In the genomic region with DNA sequence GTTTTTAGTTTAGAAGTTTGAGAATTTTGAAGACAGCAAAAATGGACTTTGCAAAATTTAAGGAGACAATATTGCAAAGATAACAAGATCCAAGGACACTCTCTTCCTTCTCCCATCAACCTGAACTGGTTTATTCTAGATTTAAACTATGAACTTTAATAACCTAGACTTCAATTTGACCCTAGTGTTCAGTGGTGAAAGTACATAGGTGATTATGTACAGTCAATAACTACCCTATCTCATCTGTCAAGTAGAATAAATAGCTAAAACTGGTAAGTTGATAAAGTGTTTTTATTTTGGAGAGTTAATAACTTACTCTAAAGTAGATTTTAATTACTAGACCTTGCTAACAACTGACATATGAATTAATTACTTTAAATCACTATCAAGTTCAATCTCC, we compare ENCODE assay signal across 17 cellular contexts. TPM values are rescaled to one million over a fixed set of nuclear protein-coding genes. Genes with fewer than 3 reads are reported as not detected.
DNase-seq lines count a peak whose midpoint lies in the region; ATAC-seq and TF ChIP-seq lines count a peak whose summit lies in the region.
"Had no signal": no experiment of that assay in that cellular context is flagged by ENCODE, and none has a peak within 500 bp of the region (broad histone marks: within the 10 kb centered on the region; RNA-seq: fewer than 3 reads in every experiment).

No MANE protein-coding gene starts in this region.

- no peaks in the 10 kb centered on the region for H4K20me1 ChIP-seq in mammary epithelial cell (ENCODE audit: insufficient read depth, low read length)

- H3K27ac Mint-ChIP-seq in MCF 10A (ENCODE audit: low read depth, unreplicated experiment) (no peak overlapping the region), neural crest cell (ENCODE audit: unreplicated experiment) (no peak overlapping the region)
- no peak overlapping the region for H3K27ac Mint-ChIP-seq in activated naive CD4-positive, alpha-beta T cell treated with anti-CD3 and anti-CD28 coated beads, Interleukin-2, amount 10 ng/mL, durations not matched to agents 7 days and 5 days
- H3K27ac Mint-ChIP-seq: CD4-positive, alpha-beta T cell; H9 had no signal

- H3K27me3 ChIP-seq in mammary epithelial cell (ENCODE audit: insufficient read depth, low read length) (no peaks in the 10 kb centered on the region), esophagus squamous epithelium (no peaks in the 10 kb centered on the region)

- BruUV-seq in mammary epithelial cell (replicated peaks; lab: Mats Ljungman, UMichigan): no TSS peak
- no TSS peak for BruUV-seq in MCF 10A (replicated peaks; lab: Mats Ljungman, UMichigan)

- intact Hi-C loops in mammary epithelial cell (cut with micrococcal nuclease) (no loop called here), MCF 10A (cut with micrococcal nuclease) (no loop called here), esophagus squamous epithelium (cut with DNase I) (no loop called here)

- H3K36me3 Mint-ChIP-seq in MCF 10A (ENCODE audit: insufficient read depth, unreplicated experiment) (peaks cover 22% of the 10 kb centered on the region), neural crest cell (ENCODE audit: low read depth) (no peaks in the 10 kb centered on the region)
- peaks cover 3% of the 10 kb centered on the region for H3K36me3 Mint-ChIP-seq in activated naive CD4-positive, alpha-beta T cell treated with anti-CD3 and anti-CD28 coated beads, Interleukin-2, amount 10 ng/mL, durations not matched to agents 7 days and 5 days

- peaks cover 32% of the 10 kb centered on the region for H3K4me1 ChIP-seq in mammary epithelial cell (ENCODE audit: insufficient read depth, low read length)
- H3K4me1 ChIP-seq in esophagus squamous epithelium: peaks cover 16 to 72% (median 33%) of the 10 kb centered on the region in 3 donors

- CTCF ChIA-PET in mammary epithelial cell (lab: Charles Lee; ENCODE audit: low non-redundant PET): interaction anchor here (0.6 kb wide), 1 partner anchor 153 kb away, joined by 8 read pairs; no protein-coding TSS in a partner anchor
- CTCF ChIA-PET in MCF 10A (lab: Yijun Ruan, JAX): no interaction called here
- CTCF ChIA-PET in activated naive CD4-positive, alpha-beta T cell treated with anti-CD3 and anti-CD28 coated beads, Interleukin-2, amount 10 ng/mL, durations not matched to agents 7 days and 5 days (lab: Charles Lee): interaction anchor here (1.2 kb wide), 1 partner anchor 13 kb away, joined by 3 read pairs; no protein-coding TSS in a partner anchor

- H3K27ac ChIP-seq in mammary epithelial cell (ENCODE audit: insufficient read depth, low read depth, low read length): no peak overlapping the region
- peak overlapping the region in 3 of 4 donors; percentile 85 to 91 (median 89) for H3K27ac ChIP-seq in esophagus squamous epithelium
- H3K27ac ChIP-seq: 22Rv1, A549, C4-2B had no signal

- POLR2A ChIA-PET in MCF 10A (lab: Yijun Ruan, JAX): interaction anchor here (0.6 to 6.9 kb wide), 8 partner anchors 19 to 148 kb away, joined by 3 to 198 read pairs (median 6); a partner anchor contains a TSS

- H3K27me3 Mint-ChIP-seq in MCF 10A (ENCODE audit: insufficient read depth, unreplicated experiment): no peaks in the 10 kb centered on the region
- no peaks in the 10 kb centered on the region for H3K27me3 Mint-ChIP-seq in neural crest cell (ENCODE audit: low read depth)
- H3K27me3 Mint-ChIP-seq in activated naive CD4-positive, alpha-beta T cell treated with anti-CD3 and anti-CD28 coated beads, Interleukin-2, amount 10 ng/mL, durations not matched to agents 7 days and 5 days: peaks cover 5% of the 10 kb centered on the region
- H3K27me3 Mint-ChIP-seq: CD4-positive, alpha-beta T cell had no signal

- TF ChIP-seq CTCF in mammary epithelial cell (conservative IDR thresholded peaks at IDR 0.05 in 1 of 2, IDR thresholded peaks at IDR 0.05 in 1 of 2; ENCODE audit: extremely low read depth in 1 of 2, insufficient read depth in 1 of 2, low read depth in 1 of 2, low read length in 2 of 2) (no peak), MCF 10A (IDR thresholded peaks at IDR 0.05; ENCODE audit: unreplicated experiment) (no peak), esophagus squamous epithelium (IDR thresholded peaks at IDR 0.05) (no peak), neural crest cell (conservative IDR thresholded peaks at IDR 0.05) (peak; percentile 28)

- DNase-seq in mammary epithelial cell (no peak), MCF 10A (ENCODE audit: unreplicated experiment) (no peak), esophagus squamous epithelium (lab: John Stamatoyannopoulos, UW) (no peak), neural crest cell (ENCODE audit: low read depth, low spot score) (no peak), DMS 273 treated with DMSO at 0.1 percent for 48 hours (lab: John Stamatoyannopoulos, UW) (no peak)
- DNase-seq in activated naive CD4-positive, alpha-beta T cell treated with anti-CD3 and anti-CD28 coated beads, Interleukin-2, amount 10 ng/mL, durations not matched to agents 7 days and 5 days: no peak
- DNase-seq: AML-193; Caco-2; CD4-positive, alpha-beta T cell; DMS153; DMS79; GF-D8; H9 had no signal

- H3K9me3 ChIP-seq in mammary epithelial cell (replicated peaks; ENCODE audit: insufficient read depth, low read length): no peaks in the 10 kb centered on the region
- no peaks in the 10 kb centered on the region for H3K9me3 ChIP-seq in esophagus squamous epithelium
- H3K9me3 ChIP-seq: A549, Caco-2 had no signal

- H3K4me2 ChIP-seq in mammary epithelial cell (ENCODE audit: insufficient read depth, low read depth, low read length): peak overlapping the region; percentile 37
- H3K4me2 ChIP-seq: A549 had no signal

- no peak overlapping the region for H3K9ac ChIP-seq in mammary epithelial cell (ENCODE audit: insufficient read depth, low read length)

- no peaks in the 10 kb centered on the region for H3K36me3 ChIP-seq in mammary epithelial cell (ENCODE audit: insufficient read depth, low read length)
- H3K36me3 ChIP-seq in esophagus squamous epithelium: peaks cover 0 to 3% (median 0%) of the 10 kb centered on the region in 3 donors

- TF ChIP-seq POLR2A in esophagus squamous epithelium (IDR thresholded peaks at IDR 0.05): no peak

- H3K4me1 Mint-ChIP-seq in MCF 10A (ENCODE audit: insufficient read depth, unreplicated experiment) (peaks cover 30% of the 10 kb centered on the region), neural crest cell (no peaks in the 10 kb centered on the region)
- no peaks in the 10 kb centered on the region for H3K4me1 Mint-ChIP-seq in activated naive CD4-positive, alpha-beta T cell treated with anti-CD3 and anti-CD28 coated beads, Interleukin-2, amount 10 ng/mL, durations not matched to agents 7 days and 5 days

- dilution Hi-C loops in mammary epithelial cell (cut with HindIII; ENCODE audit: low sequenced_read_pairs): no loop called here

- H3K4me3 ChIP-seq in mammary epithelial cell (replicated peaks in 1 of 3; ENCODE audit: insufficient read depth in 1 of 3, low read depth in 2 of 3, low read length in 3 of 3) (no peak overlapping the region), esophagus squamous epithelium (no peak overlapping the region)
- H3K4me3 ChIP-seq: A549 had no signal

- in situ Hi-C loops in mammary epithelial cell (cut with MboI; ENCODE audit: low sequenced_read_pairs in 2 of 2): no loop called here

- no peak overlapping the region for H3K4me3 Mint-ChIP-seq in MCF 10A (ENCODE audit: unreplicated experiment)
- no peak overlapping the region for H3K4me3 Mint-ChIP-seq in neural crest cell
- no peak overlapping the region for H3K4me3 Mint-ChIP-seq in activated naive CD4-positive, alpha-beta T cell treated with anti-CD3 and anti-CD28 coated beads, Interleukin-2, amount 10 ng/mL, durations not matched to agents 7 days and 5 days
- H3K4me3 Mint-ChIP-seq: CD4-positive, alpha-beta T cell; H9 had no signal

- no peak overlapping the region for H2AFZ ChIP-seq in mammary epithelial cell (ENCODE audit: low read depth, low read length)

- no peaks in the 10 kb centered on the region for H3K9me3 Mint-ChIP-seq in MCF 10A (ENCODE audit: unreplicated experiment)
- H3K9me3 Mint-ChIP-seq in neural crest cell: no peaks in the 10 kb centered on the region
- H3K9me3 Mint-ChIP-seq in activated naive CD4-positive, alpha-beta T cell treated with anti-CD3 and anti-CD28 coated beads, Interleukin-2, amount 10 ng/mL, durations not matched to agents 7 days and 5 days: no peaks in the 10 kb centered on the region
- H3K9me3 Mint-ChIP-seq: CD4-positive, alpha-beta T cell; H9 had no signal

- H3K79me2 ChIP-seq in mammary epithelial cell (ENCODE audit: insufficient read depth, low read length): no peaks in the 10 kb centered on the region

- ATAC-seq in GM21529 (IDR thresholded peaks at IDR 0.05; ENCODE audit: unreplicated experiment): no peak
- ATAC-seq: A549 had no signal

RNA-seq across cellular contexts. Expression of a gene that starts 52.9 kb away (rescaled TPM):
- total RNA-seq in mammary epithelial cell: 100 to 1,000 TPM in 1 of 2 donors, 10 to 100 TPM in 1; 88.7 to 112 TPM
- polyA plus RNA-seq in mammary epithelial cell: 107 TPM
- 116 TPM for polyA minus RNA-seq in mammary epithelial cell
- total RNA-seq in MCF 10A (2022): 135 and 180 TPM in 2 replicates
- 100 to 1,000 TPM; 147 to 315 (median 189) TPM for total RNA-seq in esophagus squamous epithelium
- total RNA-seq in neural crest cell: 32.3 and 34.0 TPM in 2 replicates
